In genomic region chr5:158170060-158170459, GRCh38 we compare ENCODE assay signal across 25 cellular contexts.
DNase-seq lines count a peak whose midpoint lies in the region; FAIRE-seq and TF ChIP-seq lines count a peak whose summit lies in the region.
"Had no signal": no experiment of that assay in that cellular context is flagged by ENCODE, and none has a peak within 500 bp of the region (broad histone marks: within the 10 kb centered on the region; RNA-seq: fewer than 3 reads in every experiment).

No MANE protein-coding gene starts in this region.

- DNase-seq in H1 (ENCODE audit: low read depth in 1 of 2, low spot score in 2 of 2) (no peak), transverse colon (peak; percentile 66), SHP77 treated with DMSO at 0.1 percent for 48 hours (lab: John Stamatoyannopoulos, UW) (no peak), KBM-7 (no peak), globus pallidus (ENCODE audit: low spot score) (no peak)
- DNase-seq: C1 segment of cervical spinal cord; CD4-positive, alpha-beta memory T cell; COR-L47; DMS79 treated with DMSO at 0.1 percent for 48 hours; GM23248; H9; MG63; NCI-H1417; NCI-H1694 treated with DMSO at 0.1 percent for 48 hours; NCI-H2081; NCI-H2227 treated with DMSO at 0.1 percent for 48 hours; NCI-H526 treated with DMSO at 0.1 percent for 48 hours; SHP77 had no signal

- H3K79me2 ChIP-seq in OCI-LY3 (ENCODE audit: low read length) = no peaks in the 10 kb centered on the region
- H3K79me2 ChIP-seq in H1 (ENCODE audit: control insufficient read depth in 1 of 2, insufficient read depth in 2 of 2, low read length in 2 of 2) = no peaks in the 10 kb centered on the region

- in situ Hi-C loops in transverse colon (cut with MboI; ENCODE audit: low pct_ligation_motif_present in 1 of 4, low pct_unique_long_range_greater_than_20kb in 1 of 4, low sequenced_read_pairs in 3 of 4) (loop anchor here (5.0 to 25.0 kb wide), 3 partner anchors 935 to 942 kb away; no protein-coding TSS in a partner anchor), KBM-7 (cut with MboI; ENCODE audit: low pct_unique_long_range_greater_than_20kb, low sequenced_read_pairs) (loop anchor here (25.0 kb wide), 1 partner anchor 942 kb away; no protein-coding TSS in a partner anchor)

- peak overlapping the region; percentile 42 for H3K4me2 ChIP-seq in OCI-LY3 (ENCODE audit: low read length)
- no peak overlapping the region for H3K4me2 ChIP-seq in H1 (ENCODE audit: insufficient read depth in 1 of 2, low read depth in 2 of 2, low read length in 2 of 2)

- no peak overlapping the region for H3K14ac ChIP-seq in H1 (ENCODE audit: insufficient read length)

- no peak overlapping the region for H2AK5ac ChIP-seq in H1 (ENCODE audit: low read depth, low read length)

- CTCF ChIA-PET in H1 (lab: Charles Lee; ENCODE audit: partially characterized antibody) = interaction anchor here (0.6 to 4.7 kb wide), 6 partner anchors 95 to 962 kb away, joined by 3 to 16 read pairs (median 7); no protein-coding TSS in a partner anchor

- H3K4me1 ChIP-seq in OCI-LY3 (ENCODE audit: low read length) (peaks cover 29% of the 10 kb centered on the region), H1 (replicated peaks in 1 of 4; ENCODE audit: control insufficient read depth in 3 of 4, insufficient read depth in 4 of 4, low read length in 3 of 4) (peaks cover 0 to under 1% (median 0%) of the 10 kb centered on the region in 4 experiments; a peak in 1 of 7 replicates), mucosa of rectum (ENCODE audit: control insufficient read depth in 2 of 2, insufficient read depth in 2 of 2, low read length in 2 of 2) (peaks cover 2 to 16% of the 10 kb centered on the region in 2 donors), transverse colon (peaks cover 0 to 15% (median 4%) of the 10 kb centered on the region in 4 donors)

- H3K36me3 ChIP-seq in OCI-LY3 (replicated peaks; ENCODE audit: low read depth, low read length) (no peaks in the 10 kb centered on the region), H1 (ENCODE audit: control insufficient read depth in 2 of 4, insufficient read depth in 4 of 4, low read length in 3 of 4) (no peaks in the 10 kb centered on the region), mucosa of rectum (ENCODE audit: control insufficient read depth in 2 of 2, insufficient read depth in 2 of 2, low read length in 2 of 2) (no peaks in the 10 kb centered on the region), transverse colon (no peaks in the 10 kb centered on the region)
- H3K36me3 ChIP-seq: MG63 had no signal

- no peaks in the 10 kb centered on the region for H3K79me1 ChIP-seq in H1 (ENCODE audit: low read depth, low read length)

- no peaks in the 10 kb centered on the region for H3K23me2 ChIP-seq in H1 (ENCODE audit: low read depth, low read length)

- H3K9ac ChIP-seq in OCI-LY3 (ENCODE audit: low read length) (no peak overlapping the region), H1 (replicated peaks in 1 of 4; ENCODE audit: extremely low read depth in 1 of 4, low read depth in 3 of 4, low read length in 3 of 4) (no peak overlapping the region), mucosa of rectum (ENCODE audit: low read depth in 1 of 2, low read length in 2 of 2) (no peak overlapping the region)
- H3K9ac ChIP-seq: GM23248 had no signal

- WGBS in H1 (ENCODE audit: extremely low coverage in 1 of 2, insufficient coverage in 1 of 2, insufficient read length in 1 of 2, insufficient replicate concordance in 2 of 2, low coverage in 1 of 2, low lambda C conversion rate in 2 of 2, missing lambda C conversion rate in 1 of 2), 2 experiments = 89% methylated on average over 3 of the region's 3 CpGs; no CpG with 5 or more reads in 1 of the 2 experiments
- 57 to 59% methylated on average over 2 to 3 of the region's 3 CpGs for WGBS in transverse colon (ENCODE audit: low coverage in 1 of 2), 2 donors

- TF ChIP-seq CTCF in OCI-LY3 (IDR thresholded peaks at IDR 0.05; ENCODE audit: low read depth, low read length) = no peak
- no peak for TF ChIP-seq CTCF in H1 (IDR thresholded peaks at IDR 0.05; ENCODE audit: control extremely low read depth in 1 of 3, insufficient read depth in 1 of 3, low read depth in 1 of 3, low read length in 3 of 3)
- no peak for TF ChIP-seq CTCF in transverse colon (IDR thresholded peaks at IDR 0.05)

- H3K4ac ChIP-seq in H1 (replicated peaks; ENCODE audit: insufficient read length, low read depth, low read length) = no peak overlapping the region

- H3K56ac ChIP-seq in H1 (replicated peaks; ENCODE audit: insufficient read length, low read depth, low read length) = no peak overlapping the region

- no peak for FAIRE-seq in H1 (lab: Jason Lieb, UNC)
- FAIRE-seq: GM12892, GM19239, HTR-8/SVneo, K562 had no signal

- H2BK120ac ChIP-seq in H1 (replicated peaks; ENCODE audit: low read depth, low read length) = no peak overlapping the region

- H3K9me3 ChIP-seq in OCI-LY3 (ENCODE audit: insufficient read depth, low read length) (no peaks in the 10 kb centered on the region), H1 (ENCODE audit: insufficient read depth in 2 of 2, low read depth in 1 of 2, low read length in 1 of 2) (no peaks in the 10 kb centered on the region), mucosa of rectum (ENCODE audit: control insufficient read depth in 2 of 2, low read length in 2 of 2) (no peaks in the 10 kb centered on the region), transverse colon (no peaks in the 10 kb centered on the region)
- H3K9me3 ChIP-seq: MG63 had no signal

- H4K8ac ChIP-seq in H1 (ENCODE audit: extremely low read depth, insufficient read depth, low read length) = no peak overlapping the region

- no peak overlapping the region for H3K4me3 ChIP-seq in OCI-LY3 (ENCODE audit: low read length)
- no peak overlapping the region for H3K4me3 ChIP-seq in H1 (ENCODE audit: extremely low read depth in 1 of 4, insufficient read depth in 2 of 4, low read depth in 3 of 4, low read length in 4 of 4)
- H3K4me3 ChIP-seq in mucosa of rectum (ENCODE audit: low read length in 2 of 2) = no peak overlapping the region
- no peak overlapping the region for H3K4me3 ChIP-seq in transverse colon
- H3K4me3 ChIP-seq: GM23248, K562, MG63 had no signal

- H3K23ac ChIP-seq in H1 (ENCODE audit: insufficient read length) = no peak overlapping the region

- no peak overlapping the region for H3K18ac ChIP-seq in H1 (ENCODE audit: extremely low read depth, low read length)

- no peak overlapping the region for H2BK12ac ChIP-seq in H1 (ENCODE audit: low read depth, low read length)

- 0 out of 2 replicates have a peak overlapping the region, but pooled peaks have one; percentile 8 for H2BK20ac ChIP-seq in H1 (ENCODE audit: low read length)

- H2AFZ ChIP-seq in OCI-LY3 (ENCODE audit: low read depth, low read length) (no peak overlapping the region), H1 (ENCODE audit: low read length) (no peak overlapping the region)
- H2AFZ ChIP-seq: GM23248 had no signal

- H4K5ac ChIP-seq in H1 (ENCODE audit: insufficient read length, low read depth, low read length) = no peak overlapping the region

- H2BK5ac ChIP-seq in H1 (ENCODE audit: low read depth, low read length) = no peak overlapping the region

- H3K27ac ChIP-seq in OCI-LY3 (ENCODE audit: low read length) (no peak overlapping the region), H1 (ENCODE audit: low read depth, low read length) (no peak overlapping the region), mucosa of rectum (ENCODE audit: low read depth in 2 of 2, low read length in 2 of 2) (peak overlapping the region; percentile 43 to 50), transverse colon (peak overlapping the region; percentile 14 to 61 (median 48))
- H3K27ac ChIP-seq: GM23248, RWPE1 had no signal

- no peak overlapping the region for H4K91ac ChIP-seq in H1 (replicated peaks; ENCODE audit: insufficient read length, low read length)

- H4K20me1 ChIP-seq in OCI-LY3 (ENCODE audit: insufficient read depth, low read length) (no peaks in the 10 kb centered on the region), H1 (replicated peaks in 1 of 2; ENCODE audit: control insufficient read depth in 1 of 2, insufficient read depth in 2 of 2, low read length in 2 of 2) (no peaks in the 10 kb centered on the region)

- TF ChIP-seq RAD21 in H1 (IDR thresholded peaks at IDR 0.05 in 1 of 2, conservative IDR thresholded peaks at IDR 0.05 in 1 of 2; ENCODE audit: low read depth in 2 of 2, low read length in 2 of 2) = no peak

- no peaks in the 10 kb centered on the region for H3K27me3 ChIP-seq in OCI-LY3 (ENCODE audit: low read depth, low read length)
- peaks cover 0 to 2% (median 0%) of the 10 kb centered on the region in 4 experiments; a peak in 1 of 7 replicates for H3K27me3 ChIP-seq in H1 (replicated peaks in 1 of 4; ENCODE audit: control insufficient read depth in 3 of 4, extremely low read depth in 1 of 4, insufficient read depth in 3 of 4, low read length in 3 of 4)
- no peaks in the 10 kb centered on the region for H3K27me3 ChIP-seq in mucosa of rectum (ENCODE audit: control insufficient read depth in 2 of 2, insufficient read depth in 2 of 2, low read length in 2 of 2)
- H3K27me3 ChIP-seq in transverse colon = no peaks in the 10 kb centered on the region
- H3K27me3 ChIP-seq: MG63 had no signal

- no peak for TF ChIP-seq EP300 in H1 (IDR thresholded peaks at IDR 0.05; ENCODE audit: borderline replicate concordance in 1 of 2, low read depth in 2 of 2, low read length in 2 of 2)
- no peak for TF ChIP-seq EP300 in transverse colon (IDR thresholded peaks at IDR 0.05; ENCODE audit: low read depth)

- intact Hi-C loops in transverse colon (cut with DNase I; ENCODE audit: low total_unique reads) = loop anchor here (10.0 kb wide), 2 partner anchors 525 to 1645 kb away; no protein-coding TSS in a partner anchor

- POLR2A ChIA-PET in H1 (lab: Charles Lee; ENCODE audit: partially characterized antibody) = interaction anchor here (0.5 kb wide), 1 partner anchor 125 kb away, joined by 7 read pairs; no protein-coding TSS in a partner anchor

- H2BK15ac ChIP-seq in H1 (ENCODE audit: low read length) = no peak overlapping the region

- no peak for TF ChIP-seq POLR2A in H1 (IDR thresholded peaks at IDR 0.05; ENCODE audit: control extremely low read depth in 1 of 2, low read depth in 2 of 2, low read length in 2 of 2)
- no peak for TF ChIP-seq POLR2A in transverse colon (IDR thresholded peaks at IDR 0.05)

TF ChIP-seq in H1, 55 proteins besides CTCF, POLR2A, EP300 and RAD21:
- TF ChIP-seq CHD1 (IDR thresholded peaks at IDR 0.05; ENCODE audit: low read depth, low read length) = no peak
- no peak for TF ChIP-seq YY1 (IDR thresholded peaks at IDR 0.05; ENCODE audit: low read depth, low read length)
- no peak for TF ChIP-seq SP1 (IDR thresholded peaks at IDR 0.05; ENCODE audit: low read depth, low read length)
- TF ChIP-seq HDAC6 (IDR thresholded peaks at IDR 0.05; ENCODE audit: low read depth, low read length) = no peak
- no peak for TF ChIP-seq JUND (IDR thresholded peaks at IDR 0.05; ENCODE audit: low read length)
- TF ChIP-seq RXRA (IDR thresholded peaks at IDR 0.05; ENCODE audit: insufficient read depth, low read depth, low read length) = no peak
- TF ChIP-seq NRF1 (IDR thresholded peaks at IDR 0.05; ENCODE audit: low read depth, low read length) = no peak

Comparison
In these comparisons a context has a peak if more than half of its experiments do, and no peak if none do; other contexts are left out.
1. H3K27ac ChIP-seq: peak in mucosa of rectum (2 of 2) and transverse colon (4 of 4); none in OCI-LY3 (single experiment) and H1 (single experiment).